In the genomic region with DNA sequence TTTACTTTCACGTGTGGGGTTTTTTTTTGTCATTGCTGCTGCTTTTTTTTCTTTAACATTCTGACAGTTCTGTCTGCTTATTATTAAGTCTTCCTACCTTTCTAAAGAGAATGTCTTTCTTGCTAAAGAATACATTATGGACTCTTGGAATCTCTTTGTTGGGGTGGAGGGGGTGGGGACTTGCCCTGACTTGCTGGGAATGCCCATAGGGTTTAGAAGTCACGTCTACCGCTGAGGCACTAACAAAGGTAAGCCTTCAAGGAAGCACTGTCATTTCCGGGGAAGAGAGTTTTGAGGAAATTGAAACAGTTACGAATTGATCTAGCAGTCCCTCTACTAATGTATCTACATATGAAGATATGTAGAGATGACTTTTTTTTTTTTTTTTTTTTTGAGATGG, we compare ENCODE assay signal across 8 cellular contexts. TPM values are rescaled to one million over a fixed set of nuclear protein-coding genes. Genes with fewer than 3 reads are reported as not detected.
DNase-seq lines count a peak whose midpoint lies in the region; ATAC-seq and TF ChIP-seq lines count a peak whose summit lies in the region.

No MANE protein-coding gene starts in this region.

- no peaks in the 10 kb centered on the region for H3K27me3 Mint-ChIP-seq in MCF 10A (ENCODE audit: insufficient read depth, unreplicated experiment)
- no peaks in the 10 kb centered on the region for H3K27me3 Mint-ChIP-seq in natural killer cell (ENCODE audit: low read depth in 2 of 2)

- H3K9me3 Mint-ChIP-seq in MCF 10A (ENCODE audit: unreplicated experiment), result no peaks in the 10 kb centered on the region
- no peaks in the 10 kb centered on the region for H3K9me3 Mint-ChIP-seq in natural killer cell

- H3K36me3 ChIP-seq in KOPT-K1 (ENCODE audit: insufficient read depth, low read length), result peaks cover 66% of the 10 kb centered on the region

- H3K4me1 Mint-ChIP-seq in MCF 10A (ENCODE audit: insufficient read depth, unreplicated experiment), result peaks cover 39% of the 10 kb centered on the region
- H3K4me1 Mint-ChIP-seq in natural killer cell, result peaks cover 61 to 62% of the 10 kb centered on the region in 2 donors

- POLR2A ChIA-PET in AG04450 (lab: Yijun Ruan, JAX) (no interaction called here), MCF 10A (lab: Yijun Ruan, JAX) (no interaction called here)

- peak overlapping the region; percentile 100 for H3K27ac Mint-ChIP-seq in MCF 10A (ENCODE audit: low read depth, unreplicated experiment)
- H3K27ac Mint-ChIP-seq in natural killer cell, result peak overlapping the region; percentile 85 to 87

- TF ChIP-seq CTCF in AG04450 (IDR thresholded peaks at IDR 0.05; ENCODE audit: low read depth, low read length) (no peak), MCF 10A (IDR thresholded peaks at IDR 0.05; ENCODE audit: unreplicated experiment) (no peak), natural killer cell (IDR thresholded peaks at IDR 0.05) (no peak)

- no TSS peak for BruUV-seq in MCF 10A (replicated peaks; lab: Mats Ljungman, UMichigan)

- H3K4me3 Mint-ChIP-seq in MCF 10A (ENCODE audit: unreplicated experiment), result peak overlapping the region; percentile 72
- H3K4me3 Mint-ChIP-seq in natural killer cell, result peak overlapping the region; percentile 68

- no peaks in the 10 kb centered on the region for H3K27me3 ChIP-seq in AG04450 (ENCODE audit: control insufficient read depth, insufficient read depth, low read length)

- H3K27ac ChIP-seq in AG04450 (ENCODE audit: low read depth, low read length), result peak overlapping the region; percentile 84
- peak overlapping the region; percentile 94 for H3K27ac ChIP-seq in KOPT-K1 (ENCODE audit: low read depth, low read length, poor library complexity, severe bottlenecking)

- intact Hi-C loops in MCF 10A (cut with micrococcal nuclease) (loop anchor here (1.0 kb wide), 2 partner anchors 18 to 66 kb away; no protein-coding TSS in a partner anchor), natural killer cell (cut with micrococcal nuclease) (no loop called here)

- H3K36me3 Mint-ChIP-seq in MCF 10A (ENCODE audit: insufficient read depth, unreplicated experiment) (peaks cover 11% of the 10 kb centered on the region), natural killer cell (no peaks in the 10 kb centered on the region)

- CTCF ChIA-PET in AG04450 (lab: Charles Lee) (no interaction called here), MCF 10A (lab: Yijun Ruan, JAX) (no interaction called here)

- H3K9me3 ChIP-seq in AG04450 (ENCODE audit: control insufficient read depth, insufficient read depth, low read length) (no peaks in the 10 kb centered on the region), KOPT-K1 (ENCODE audit: insufficient read depth, low read length, poor library complexity, severe bottlenecking) (no peaks in the 10 kb centered on the region)

- ATAC-seq in natural killer cell, result peak in 2 of 3 donors; percentile 20
- no peak for ATAC-seq in GM19452 (IDR thresholded peaks at IDR 0.05; ENCODE audit: unreplicated experiment)

- DNase-seq in AG04450 (ENCODE audit: low read depth, low spot score) (no peak), MCF 10A (ENCODE audit: unreplicated experiment) (peak; percentile 88), natural killer cell (no peak), midbrain (lab: John Stamatoyannopoulos, UW) (no peak), NCI-H1930 (lab: John Stamatoyannopoulos, UW) (no peak), NCI-H1105 (lab: John Stamatoyannopoulos, UW) (no peak)

- 0 out of 2 replicates have a peak overlapping the region, but pooled peaks have one; percentile 10 for H3K4me3 ChIP-seq in AG04450 (ENCODE audit: low read depth, low read length)

RNA-seq across cellular contexts. Expression of gene CD99, which starts 19.4 kb away (rescaled TPM):
- 355 and 369 TPM in 2 replicates for polyA plus RNA-seq in AG04450 (2011; rRNA removed)
- 145 and 147 TPM in 2 replicates for polyA minus RNA-seq in AG04450 (2011; rRNA and poly(A)+ RNA removed)
- total RNA-seq in MCF 10A (2022) (173 and 176 TPM in 2 replicates), natural killer cell (100 to 1,000 TPM; 312 to 340 (median 333) TPM)

RNA-seq across cellular contexts. Expression of gene XG, which starts 41.3 kb away (rescaled TPM):
- polyA plus RNA-seq in AG04450 (2011; rRNA removed), result not detected in 2 replicates
- not detected in 2 replicates for polyA minus RNA-seq in AG04450 (2011; rRNA and poly(A)+ RNA removed)
- total RNA-seq in MCF 10A (2022) (not detected in 2 replicates), natural killer cell (under 1 TPM in 1 of 3 donors, not detected in 2; 0.85 TPM)
